Comparison of ENCODE assay signal across 11 cellular contexts in the genomic region with DNA sequence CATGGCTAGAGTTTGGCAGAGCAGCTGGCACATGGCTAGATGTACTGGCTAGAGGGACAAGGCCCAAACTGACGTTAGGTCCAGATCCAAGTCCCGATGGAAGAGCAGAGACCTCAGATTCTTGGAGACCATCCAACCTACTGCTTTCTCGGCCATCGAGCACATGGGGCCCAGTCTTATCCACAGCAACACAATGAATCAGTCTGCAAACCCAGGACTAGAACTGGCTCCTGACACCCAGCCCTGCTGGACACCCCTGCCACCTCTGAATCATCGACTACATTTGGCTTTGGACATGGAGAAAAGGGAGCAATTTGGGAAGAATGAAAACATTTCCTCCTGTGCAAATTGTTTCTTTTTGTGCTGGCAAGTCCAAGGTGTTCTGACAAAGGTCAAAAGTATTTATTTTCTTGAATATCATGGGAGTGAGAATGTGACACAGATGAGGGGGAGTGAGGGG. TPM values are rescaled to one million over a fixed set of nuclear protein-coding genes. Genes with fewer than 3 reads are reported as not detected.
DNase-seq lines count a peak whose midpoint lies in the region; ATAC-seq and TF ChIP-seq lines count a peak whose summit lies in the region.
"Had no signal": no experiment of that assay in that cellular context is flagged by ENCODE, and none has a peak within 500 bp of the region (broad histone marks: within the 10 kb centered on the region; RNA-seq: fewer than 3 reads in every experiment).

No MANE protein-coding gene starts in this region.

- 37 to 60% methylated on average over 5 of the region's 5 CpGs for WGBS in lung, 2 donors

- H3K9me3 ChIP-seq in left ventricle myocardium inferior (replicated peaks), result no peaks in the 10 kb centered on the region
- no peaks in the 10 kb centered on the region for H3K9me3 ChIP-seq in lung (ENCODE audit: control insufficient read depth in 2 of 2, insufficient read depth in 1 of 2, low read length in 1 of 2)
- H3K9me3 ChIP-seq: prostate gland had no signal

- no peak for TF ChIP-seq CTCF in left ventricle myocardium inferior (IDR thresholded peaks at IDR 0.05; ENCODE audit: borderline replicate concordance)
- no peak for TF ChIP-seq CTCF in lung (IDR thresholded peaks at IDR 0.05; ENCODE audit: control extremely low read depth, extremely low read depth)

- H3K27ac ChIP-seq in left ventricle myocardium inferior (replicated peaks) (no peak overlapping the region), lung (ENCODE audit: low read depth in 1 of 2, low read length in 1 of 2) (no peak overlapping the region)

- ATAC-seq in Right ventricle myocardium superior (ENCODE audit: poor library complexity), result peak; percentile 76
- peak; percentile 64 for ATAC-seq in lung (ENCODE audit: insufficient read depth, low FRiP score)
- ATAC-seq in GM21529 (IDR thresholded peaks at IDR 0.05; ENCODE audit: unreplicated experiment), result no peak
- no peak for ATAC-seq in HG03280 (IDR thresholded peaks at IDR 0.05; ENCODE audit: unreplicated experiment)

- no peaks in the 10 kb centered on the region for H3K36me3 ChIP-seq in left ventricle myocardium inferior
- H3K36me3 ChIP-seq in lung (ENCODE audit: control insufficient read depth in 2 of 2, insufficient read depth in 2 of 2, low read length in 2 of 2), result no peaks in the 10 kb centered on the region
- H3K36me3 ChIP-seq: prostate gland had no signal

- no peak overlapping the region for H3K4me3 Mint-ChIP-seq in activated T-cell treated with anti-CD3 and anti-CD28 coated beads, Interleukin-2, amount 50 U/mL, for 24 hours

- H3K27me3 Mint-ChIP-seq in activated T-cell treated with anti-CD3 and anti-CD28 coated beads, Interleukin-2, amount 50 U/mL, for 24 hours, result no peaks in the 10 kb centered on the region

- no peaks in the 10 kb centered on the region for H3K27me3 ChIP-seq in left ventricle myocardium inferior (ENCODE audit: low read depth)
- no peaks in the 10 kb centered on the region for H3K27me3 ChIP-seq in lung (ENCODE audit: control insufficient read depth, insufficient read depth)

- peaks cover 13% of the 10 kb centered on the region for H3K4me1 Mint-ChIP-seq in activated T-cell treated with anti-CD3 and anti-CD28 coated beads, Interleukin-2, amount 50 U/mL, for 24 hours (ENCODE audit: low read depth)

- H3K36me3 Mint-ChIP-seq in activated T-cell treated with anti-CD3 and anti-CD28 coated beads, Interleukin-2, amount 50 U/mL, for 24 hours (ENCODE audit: low read depth), result no peaks in the 10 kb centered on the region

- intact Hi-C loops in Right ventricle myocardium superior (cut with DNase I), result no loop called here
- intact Hi-C loops in left ventricle myocardium inferior (cut with micrococcal nuclease), result no loop called here

- H3K4me3 ChIP-seq in left ventricle myocardium inferior, result no peak overlapping the region
- H3K4me3 ChIP-seq in lung, result no peak overlapping the region
- H3K4me3 ChIP-seq: prostate gland had no signal

- H3K4me1 ChIP-seq in left ventricle myocardium inferior (peaks cover 27% of the 10 kb centered on the region), lung (ENCODE audit: control insufficient read depth in 2 of 2, insufficient read depth in 2 of 2, low read length in 2 of 2) (no peaks in the 10 kb centered on the region)
- H3K4me1 ChIP-seq: prostate gland had no signal

- DNase-seq in Right ventricle myocardium superior (peak; percentile 45), left ventricle myocardium inferior (no peak), cerebellum (ENCODE audit: low spot score) (peak; percentile 34), lung (ENCODE audit: low spot score) (no peak), SIG-M5 (lab: John Stamatoyannopoulos, UW) (no peak)
- DNase-seq in activated T-cell treated with anti-CD3 and anti-CD28 coated beads, Interleukin-2, amount 50 U/mL, for 24 hours, result no peak
- DNase-seq: AML-193, NCI-H1417 treated with DMSO at 0.1 percent for 48 hours had no signal

- H3K27ac Mint-ChIP-seq in activated T-cell treated with anti-CD3 and anti-CD28 coated beads, Interleukin-2, amount 50 U/mL, for 24 hours, result no peak overlapping the region

- no peaks in the 10 kb centered on the region for H3K9me3 Mint-ChIP-seq in activated T-cell treated with anti-CD3 and anti-CD28 coated beads, Interleukin-2, amount 50 U/mL, for 24 hours

RNA-seq across cellular contexts. Expression of a gene that starts 23.9 kb away (rescaled TPM):
- 96.3 TPM for total RNA-seq in Right ventricle myocardium superior
- 106 TPM for total RNA-seq in left ventricle myocardium inferior
- 98.7 TPM for total RNA-seq in cerebellum
- total RNA-seq in lung, result 100 to 1,000 TPM; 117 to 186 TPM
- 100 to 1,000 TPM in 1 of 2 donors, 10 to 100 TPM in 1; 69.0 to 133 TPM for polyA plus RNA-seq in lung

RNA-seq across cellular contexts. Expression of a gene that starts 48.3 kb away (rescaled TPM):
- total RNA-seq in Right ventricle myocardium superior (2.7 TPM), left ventricle myocardium inferior (2.4 TPM), cerebellum (11.1 TPM), lung (10 to 100 TPM; 34.5 to 56.9 TPM)
- 10 to 100 TPM; 16.9 to 63.3 TPM for polyA plus RNA-seq in lung

RNA-seq across cellular contexts. Expression of a gene that starts 51.2 kb away (rescaled TPM):
- total RNA-seq in Right ventricle myocardium superior (0.13 TPM), left ventricle myocardium inferior (0.11 TPM), cerebellum (25.8 TPM), lung (1 to 10 TPM in 1 of 2 donors, under 1 TPM in 1; 0.43 to 5.6 TPM)
- 1 to 10 TPM in 1 of 2 donors, under 1 TPM in 1; 0.49 to 2.6 TPM for polyA plus RNA-seq in lung

Comparison
In these comparisons a context has a peak if more than half of its experiments do, and no peak if none do; other contexts are left out.
1. DNase-seq: peak in Right ventricle myocardium superior (single experiment) and cerebellum (single experiment); none in left ventricle myocardium inferior (single experiment), lung (single experiment), SIG-M5 (single experiment) and activated T-cell treated with anti-CD3 and anti-CD28 coated beads, Interleukin-2, amount 50 U/mL, for 24 hours (single experiment).
2. ATAC-seq: peak in Right ventricle myocardium superior (single experiment) and lung (single experiment); none in GM21529 (single experiment) and HG03280 (single experiment).